27 cellular contexts compared by ENCODE assay signal in genomic region chr22:19295733-19296132, GRCh38.
"Had no signal": no experiment of that assay in that cellular context is flagged by ENCODE, and none has a peak within 500 bp of the region (broad histone marks: within the 10 kb centered on the region; RNA-seq: fewer than 3 reads in every experiment).

No MANE protein-coding gene starts in this region.

- DNase-seq: colonic mucosa; cortex of kidney; dermis blood vessel endothelial cell; dorsolateral prefrontal cortex; effector CD4-positive, alpha-beta T cell; effector CD8-positive, alpha-beta T cell; effector memory CD4-positive, alpha-beta T cell; effector memory CD8-positive, alpha-beta T cell; endodermal cell; erythroblast; esophagus squamous epithelium; foreskin fibroblast; foreskin keratinocyte; foreskin melanocyte; glutamatergic neuron; heart left ventricle; heart right ventricle had no signal

- H3K4me3 ChIP-seq: colonic mucosa, coronary artery, dorsolateral prefrontal cortex, esophagus muscularis mucosa, esophagus squamous epithelium, gastroesophageal sphincter, heart left ventricle, heart right ventricle, hepatocyte had no signal

- H2AFZ ChIP-seq: hepatocyte had no signal

- H3K27ac ChIP-seq: colonic mucosa, coronary artery, dorsolateral prefrontal cortex, epithelial cell of prostate, esophagus muscularis mucosa, esophagus squamous epithelium, foreskin keratinocyte, gastroesophageal sphincter, heart left ventricle, heart right ventricle, hepatocyte had no signal

- H3K4me1 ChIP-seq: colonic mucosa, foreskin keratinocyte had no signal

- H3K4me2 ChIP-seq: hepatocyte had no signal

- H3K27me3 ChIP-seq: colonic mucosa, esophagus muscularis mucosa, esophagus squamous epithelium, foreskin keratinocyte, gastroesophageal sphincter, heart left ventricle, heart right ventricle, hepatocyte had no signal

- H3K36me3 ChIP-seq: colonic mucosa, esophagus muscularis mucosa, esophagus squamous epithelium, gastroesophageal sphincter, heart left ventricle, heart right ventricle had no signal

- FAIRE-seq: colon, endometrium, endothelial cell of umbilical vein, frontal cortex had no signal

- ATAC-seq: effector memory CD8-positive, alpha-beta T cell; esophagus mucosa; foreskin keratinocyte; gastroesophageal sphincter; heart left ventricle; heart right ventricle had no signal

- H3K79me2 ChIP-seq: hepatocyte had no signal

- H3K9me3 ChIP-seq: colonic mucosa, esophagus muscularis mucosa, esophagus squamous epithelium, gastroesophageal sphincter, heart left ventricle, heart right ventricle had no signal
